In genomic region chr16:17224859-17225258, GRCh38 we compare ENCODE assay signal across 8 cellular contexts.
A peak's percentile ranks its signal among the peaks of the same experiment; 100 is the strongest.
DNase-seq lines count a peak whose midpoint lies in the region; ATAC-seq and TF ChIP-seq lines count a peak whose summit lies in the region.

No MANE protein-coding gene starts in this region.

- 2 to 3% methylated on average over 4 of the region's 4 CpGs for WGBS in body of pancreas, 2 donors

- TF ChIP-seq POLR2A in body of pancreas (IDR thresholded peaks at IDR 0.05), result no peak

- peaks cover 41% of the 10 kb centered on the region for H3K4me1 ChIP-seq in body of pancreas

- DNase-seq in Calu3 (no peak), NCI-H2029 treated with DMSO at 0.1 percent for 48 hours (lab: John Stamatoyannopoulos, UW) (peak; percentile 28), body of pancreas (peak; percentile 69 to 89 (median 75)), naive B cell (peak; percentile 8), COR-L47 (lab: John Stamatoyannopoulos, UW) (no peak), NCI-H748 (lab: John Stamatoyannopoulos, UW; ENCODE audit: unreplicated experiment) (no peak), NCI-H2227 (lab: John Stamatoyannopoulos, UW; ENCODE audit: unreplicated experiment) (no peak)

- H3K27ac ChIP-seq in body of pancreas, result peak overlapping the region; percentile 47 to 84 (median 68)

- H3K27me3 ChIP-seq in body of pancreas, result no peaks in the 10 kb centered on the region

- H3K27me3 Mint-ChIP-seq in Calu3 (ENCODE audit: unreplicated experiment) (no peaks in the 10 kb centered on the region), naive B cell (no peaks in the 10 kb centered on the region)

- no TSS peak for BruUV-seq in Calu3 (replicated peaks; lab: Mats Ljungman, UMichigan)

- H3K36me3 ChIP-seq in body of pancreas (replicated peaks in 1 of 2; ENCODE audit: insufficient read depth in 1 of 2, low read depth in 2 of 2), result no peaks in the 10 kb centered on the region

- H3K9me3 Mint-ChIP-seq in Calu3 (ENCODE audit: low read depth, unreplicated experiment), result no peaks in the 10 kb centered on the region
- no peaks in the 10 kb centered on the region for H3K9me3 Mint-ChIP-seq in naive B cell

- intact Hi-C loops in Calu3 (cut with micrococcal nuclease; ENCODE audit: unreplicated experiment) (loop anchor here (5.0 kb wide), 1 partner anchor 242 kb away; no protein-coding TSS in a partner anchor), body of pancreas (cut with DNase I) (no loop called here)

- H3K36me3 Mint-ChIP-seq in Calu3 (ENCODE audit: insufficient read depth, unreplicated experiment), result no peaks in the 10 kb centered on the region
- H3K36me3 Mint-ChIP-seq in naive B cell, result peaks cover 16 to 25% of the 10 kb centered on the region in 2 donors

- no peak overlapping the region for H3K4me3 Mint-ChIP-seq in Calu3 (ENCODE audit: low read depth, unreplicated experiment)
- peak overlapping the region in 3 of 8 donors; percentile 4 to 40 (median 30) for H3K4me3 Mint-ChIP-seq in naive B cell

- peaks cover 27% of the 10 kb centered on the region for H3K4me1 Mint-ChIP-seq in Calu3 (ENCODE audit: low read depth, unreplicated experiment)
- peaks cover 46 to 57% (median 49%) of the 10 kb centered on the region in 3 donors for H3K4me1 Mint-ChIP-seq in naive B cell

- no peaks in the 10 kb centered on the region for H3K9me3 ChIP-seq in body of pancreas

- peak; percentile 87 for ATAC-seq in body of pancreas
- no peak for ATAC-seq in naive B cell (ENCODE audit: low read depth in 2 of 2)
- ATAC-seq in GM18511 (IDR thresholded peaks at IDR 0.05; ENCODE audit: unreplicated experiment), result no peak

- no peak for TF ChIP-seq CTCF in Calu3 (IDR thresholded peaks at IDR 0.05; ENCODE audit: unreplicated experiment)
- TF ChIP-seq CTCF in body of pancreas (IDR thresholded peaks at IDR 0.05), result peak in 3 of 7 experiments; percentile 10 to 31 (median 24)

- CTCF ChIA-PET in Calu3 (lab: Charles Lee), result no interaction called here

- H3K4me3 ChIP-seq in body of pancreas, result no peak overlapping the region

- H3K27ac Mint-ChIP-seq in Calu3 (ENCODE audit: unreplicated experiment), result peak overlapping the region; percentile 1
- peak overlapping the region in 3 of 6 donors; percentile 1 to 87 (median 67) for H3K27ac Mint-ChIP-seq in naive B cell

Comparison
In these comparisons a context has a peak if more than half of its experiments do, and no peak if none do; other contexts are left out.
1. DNase-seq: peak in NCI-H2029 treated with DMSO at 0.1 percent for 48 hours (single experiment), body of pancreas (4 of 4) and naive B cell (single experiment); none in Calu3 (single experiment), COR-L47 (single experiment), NCI-H748 (single experiment) and NCI-H2227 (single experiment).